20 cellular contexts compared by ENCODE assay signal in genomic region chr1:170536924-170537551, GRCh38. TPM values are rescaled to one million over a fixed set of nuclear protein-coding genes. Genes with fewer than 3 reads are reported as not detected.
DNase-seq lines count a peak whose midpoint lies in the region; ATAC-seq, FAIRE-seq and TF ChIP-seq lines count a peak whose summit lies in the region.
"Had no signal": no experiment of that assay in that cellular context is flagged by ENCODE, and none has a peak within 500 bp of the region (broad histone marks: within the 10 kb centered on the region; RNA-seq: fewer than 3 reads in every experiment).

No MANE protein-coding gene starts in this region.

- DNase-seq in Caki2 (ENCODE audit: low read depth) = peak; percentile 43
- peak; percentile 61 for DNase-seq in M059J (ENCODE audit: low read depth)
- peak in 1 of 2 donors; percentile 51 for DNase-seq in fibroblast of lung (ENCODE audit: low read depth in 2 of 2)
- no peak for DNase-seq in HepG2 (ENCODE audit: low spot score)
- DNase-seq in C1 segment of cervical spinal cord (lab: John Stamatoyannopoulos, UW) = no peak
- no peak for DNase-seq in NCI-H1105 treated with DMSO at 0.1 percent for 48 hours (lab: John Stamatoyannopoulos, UW)
- DNase-seq in WTC11 (ENCODE audit: low spot score) = no peak
- DNase-seq: activated CD4-positive, alpha-beta T cell treated with anti-CD3 and anti-CD28 coated beads, Interleukin-2, amount 10 ng/mL, durations not matched to agents 7 days and 5 days; effector memory CD8-positive, alpha-beta T cell; Karpas-422; natural killer cell; NCI-H146; NCI-H446; SIG-M5; T1000 had no signal

- H3K27ac ChIP-seq in fibroblast of lung (ENCODE audit: insufficient read depth, low read length) = peak overlapping the region; percentile 59
- H3K27ac ChIP-seq in HepG2 (ENCODE audit: extremely low read length, insufficient read depth, low read length) = no peak overlapping the region

- H3K27me3 ChIP-seq in fibroblast of lung (ENCODE audit: control insufficient read depth, insufficient read depth, low read length) = no peaks in the 10 kb centered on the region
- no peaks in the 10 kb centered on the region; a peak in 2 of 5 replicates for H3K27me3 ChIP-seq in HepG2 (ENCODE audit: control insufficient read depth in 1 of 2, insufficient read depth in 2 of 2, low read length in 2 of 2)

- no peaks in the 10 kb centered on the region for H3K27me3 Mint-ChIP-seq in WTC11 (ENCODE audit: low read depth)
- H3K27me3 Mint-ChIP-seq: activated CD4-positive, alpha-beta T cell treated with anti-CD3 and anti-CD28 coated beads, Interleukin-2, amount 10 ng/mL, durations not matched to agents 7 days and 5 days; activated naive CD4-positive, alpha-beta T cell treated with anti-CD3 and anti-CD28 coated beads, Interleukin-2, amount 50 U/mL, for 24 hours; central memory CD8-positive, alpha-beta T cell; effector memory CD8-positive, alpha-beta T cell had no signal

- H3K9ac ChIP-seq in fibroblast of lung (ENCODE audit: insufficient read depth, low read length) (no peak overlapping the region), HepG2 (ENCODE audit: insufficient read depth, low read depth, low read length) (no peak overlapping the region)

- no peaks in the 10 kb centered on the region for H3K9me3 Mint-ChIP-seq in WTC11
- H3K9me3 Mint-ChIP-seq: activated CD4-positive, alpha-beta T cell treated with anti-CD3 and anti-CD28 coated beads, Interleukin-2, amount 10 ng/mL, durations not matched to agents 7 days and 5 days; activated naive CD4-positive, alpha-beta T cell treated with anti-CD3 and anti-CD28 coated beads, Interleukin-2, amount 50 U/mL, for 24 hours; central memory CD8-positive, alpha-beta T cell; effector memory CD8-positive, alpha-beta T cell; natural killer cell had no signal

- no peak overlapping the region for H3K4me3 Mint-ChIP-seq in WTC11
- H3K4me3 Mint-ChIP-seq: activated CD4-positive, alpha-beta T cell treated with anti-CD3 and anti-CD28 coated beads, Interleukin-2, amount 10 ng/mL, durations not matched to agents 7 days and 5 days; activated naive CD4-positive, alpha-beta T cell treated with anti-CD3 and anti-CD28 coated beads, Interleukin-2, amount 50 U/mL, for 24 hours; central memory CD8-positive, alpha-beta T cell; effector memory CD8-positive, alpha-beta T cell; natural killer cell had no signal

- no peak for FAIRE-seq in HepG2 (lab: Jason Lieb, UNC)
- FAIRE-seq: H1 had no signal

- in situ Hi-C loops in Caki2 (cut with HindIII; ENCODE audit: low pct_unique_long_range_greater_than_20kb, low sequenced_read_pairs) = no loop called here
- in situ Hi-C loops in HepG2 (cut with HindIII; ENCODE audit: extremely low pct_ligation_motif_present, low pct_unique_long_range_greater_than_20kb) = no loop called here

- no peak for TF ChIP-seq CTCF in fibroblast of lung (conservative IDR thresholded peaks at IDR 0.05 in 1 of 2, IDR thresholded peaks at IDR 0.05 in 1 of 2; ENCODE audit: low read depth in 1 of 2, low read length in 2 of 2)
- TF ChIP-seq CTCF in HepG2 (CRISPR knock-in tag; IDR thresholded peaks at IDR 0.05) = no peak
- no peak for TF ChIP-seq CTCF in WTC11 (IDR thresholded peaks at IDR 0.05)

- ATAC-seq in HepG2 = no peak
- no peak for ATAC-seq in WTC11
- ATAC-seq in HG02870 (IDR thresholded peaks at IDR 0.05; ENCODE audit: unreplicated experiment) = no peak
- ATAC-seq: effector memory CD8-positive, alpha-beta T cell; natural killer cell had no signal

- H2AFZ ChIP-seq in fibroblast of lung (ENCODE audit: low read length) (no peak overlapping the region), HepG2 (ENCODE audit: low read length) (no peak overlapping the region)

- peaks cover 53% of the 10 kb centered on the region for H3K79me2 ChIP-seq in fibroblast of lung (ENCODE audit: control insufficient read depth, insufficient read depth, low read length)
- H3K79me2 ChIP-seq in HepG2 (ENCODE audit: insufficient read depth, low read length) = peaks cover 29% of the 10 kb centered on the region

- peaks cover 10% of the 10 kb centered on the region for H3K4me1 ChIP-seq in fibroblast of lung (ENCODE audit: control insufficient read depth, extremely low read depth, insufficient read depth, low read length)
- H3K4me1 ChIP-seq in HepG2 (ENCODE audit: insufficient read depth, low read length) = peaks cover 52% of the 10 kb centered on the region

- CTCF ChIA-PET in HepG2 (lab: Yijun Ruan, JAX; ENCODE audit: low intra/inter-chr PET ratio, low total read pairs) = no interaction called here
- CTCF ChIA-PET in WTC11 (lab: Charles Lee) = no interaction called here

- TF ChIP-seq EP300 in HepG2 (IDR thresholded peaks at IDR 0.05; ENCODE audit: low read depth in 2 of 2, low read length in 2 of 2) (no peak), HepG2 (CRISPR knock-in tag; IDR thresholded peaks at IDR 0.05; ENCODE audit: borderline replicate concordance) (no peak)

- WGBS in HepG2 (ENCODE audit: low lambda C conversion rate) = 100% methylated on average over 1 of the region's 1 CpG

- peaks cover 36% of the 10 kb centered on the region for H3K36me3 Mint-ChIP-seq in WTC11

- H3K4me1 Mint-ChIP-seq in WTC11 = no peaks in the 10 kb centered on the region

- H3K4me2 ChIP-seq in fibroblast of lung (ENCODE audit: extremely low read depth, insufficient read depth, low read length) (no peak overlapping the region), HepG2 (ENCODE audit: low read depth, low read length) (no peak overlapping the region)

- TF ChIP-seq RAD21 in HepG2 (CRISPR knock-in tag; IDR thresholded peaks at IDR 0.05) = no peak

- H3K36me3 ChIP-seq in fibroblast of lung (ENCODE audit: control insufficient read depth, insufficient read depth, low read length) = no peaks in the 10 kb centered on the region
- H3K36me3 ChIP-seq in HepG2 (replicated peaks in 1 of 2; ENCODE audit: control insufficient read depth in 1 of 2, insufficient read depth in 2 of 2, low read length in 2 of 2) = peaks cover 4 to 20% of the 10 kb centered on the region in 2 experiments; a peak in 3 of 5 replicates

- intact Hi-C loops in HepG2 (cut with micrococcal nuclease; ENCODE audit: unreplicated experiment) = no loop called here

- peak overlapping the region in 1 of 4 experiments; percentile 28 for H3K4me3 ChIP-seq in fibroblast of lung (replicated peaks in 1 of 4; ENCODE audit: control extremely low read depth in 1 of 4, insufficient read depth in 1 of 4, low read depth in 3 of 4, low read length in 4 of 4)
- H3K4me3 ChIP-seq in HepG2 (replicated peaks in 1 of 3; ENCODE audit: insufficient read depth in 1 of 3, low read depth in 2 of 3, low read length in 3 of 3) = no peak overlapping the region
- H3K4me3 ChIP-seq: lung had no signal

- no peak overlapping the region for H3K27ac Mint-ChIP-seq in WTC11
- H3K27ac Mint-ChIP-seq: activated CD4-positive, alpha-beta T cell treated with anti-CD3 and anti-CD28 coated beads, Interleukin-2, amount 10 ng/mL, durations not matched to agents 7 days and 5 days; activated naive CD4-positive, alpha-beta T cell treated with anti-CD3 and anti-CD28 coated beads, Interleukin-2, amount 50 U/mL, for 24 hours had no signal

- TF ChIP-seq POLR2A in HepG2 (IDR thresholded peaks at IDR 0.05; ENCODE audit: insufficient read depth in 1 of 2, low read depth in 2 of 2, low read length in 2 of 2) = no peak

- H4K20me1 ChIP-seq in fibroblast of lung (ENCODE audit: control insufficient read depth, extremely low read depth, insufficient read depth, low read length) = no peaks in the 10 kb centered on the region
- no peaks in the 10 kb centered on the region for H4K20me1 ChIP-seq in HepG2 (ENCODE audit: insufficient read depth, low read length)

- no TSS peak for BruUV-seq in HepG2 (replicated peaks; lab: Mats Ljungman, UMichigan)

- H3K9me3 ChIP-seq in fibroblast of lung (ENCODE audit: control insufficient read depth, insufficient read depth, low read depth, low read length) (no peaks in the 10 kb centered on the region), HepG2 (ENCODE audit: low read length) (no peaks in the 10 kb centered on the region)

- POLR2A ChIA-PET in HepG2 (lab: Yijun Ruan, JAX) (no interaction called here), WTC11 (lab: Charles Lee) (no interaction called here)

TF ChIP-seq in HepG2, 621 proteins besides CTCF, POLR2A, EP300 and RAD21 (continues in another document):
- TF ChIP-seq NFIB (CRISPR knock-in tag; IDR thresholded peaks at IDR 0.05; ENCODE audit: borderline replicate concordance) (no peak), KDM4B (CRISPR knock-in tag; IDR thresholded peaks at IDR 0.05) (no peak)

RNA-seq across cellular contexts. Expression of gene GORAB, which starts 5.1 kb away (rescaled TPM):
- 6.2 and 12.6 TPM in 2 replicates for total RNA-seq in Caki2 (2014; rRNA removed; shearing (Covaris generic); ENCODE audit: low replicate concordance)
- 12.7 and 13.8 TPM in 2 replicates for total RNA-seq in M059J (2014; rRNA removed; shearing (Covaris generic))
- total RNA-seq in fibroblast of lung (17.7 and 27.6 TPM in 2 replicates), HepG2 (2016; rRNA removed; fragmentation: Illumina TruSeq; extraction: Trizol) (7.3 and 9.2 TPM in 2 replicates), WTC11 (2021) (8.8 to 9.9 TPM (median 9.1 TPM) in 3 replicates)
- polyA plus RNA-seq in fibroblast of lung (13.8 and 17.7 TPM in 2 replicates), HepG2 (2011; rRNA removed) (5.8 and 6.6 TPM in 2 replicates)
- polyA plus RNA-seq in fibroblast of lung (2012) = 8.8 and 9.6 TPM in 2 replicates
- polyA minus RNA-seq in fibroblast of lung (ENCODE audit: low replicate concordance) = 0.75 TPM in 1 of 2 replicates, not detected in the other
- 4.4 and 4.6 TPM in 2 replicates for total RNA-seq in HepG2 (2016; cell fraction: cytosol; rRNA removed; fragmentation: Illumina TruSeq; extraction: Trizol; ENCODE audit: low read depth)
- total RNA-seq in HepG2 (2016; cell fraction: insoluble cytoplasmic fraction; rRNA removed; fragmentation: Illumina TruSeq; extraction: Trizol) = 8.4 and 10.2 TPM in 2 replicates
- 3.8 and 4.4 TPM in 2 replicates for total RNA-seq in HepG2 (2016; cell fraction: membrane; rRNA removed; fragmentation: Illumina TruSeq; extraction: Trizol)
- 10.7 and 11.2 TPM in 2 replicates for total RNA-seq in HepG2 (2016; cell fraction: nucleus; rRNA removed; fragmentation: Illumina TruSeq; extraction: Trizol)
- polyA plus RNA-seq in HepG2 (2011; cell fraction: cytosol; rRNA removed) = 1.4 and 2.3 TPM in 2 replicates
- 8.0 and 11.0 TPM in 2 replicates for polyA plus RNA-seq in HepG2 (2011; cell fraction: nucleus; rRNA removed)
- polyA plus RNA-seq in HepG2 (2012) = 2.7 and 4.6 TPM in 2 replicates
- 0.62 and 0.84 TPM in 2 replicates for polyA plus RNA-seq in HepG2 (2016; cell fraction: cytosol; fragmentation: Illumina TruSeq; extraction: Trizol; ENCODE audit: low read depth)
- polyA plus RNA-seq in HepG2 (2016; cell fraction: insoluble cytoplasmic fraction; fragmentation: Illumina TruSeq; extraction: Trizol; ENCODE audit: low read depth) = 6.8 and 6.9 TPM in 2 replicates
- polyA plus RNA-seq in HepG2 (2016; cell fraction: membrane; fragmentation: Illumina TruSeq; extraction: Trizol; ENCODE audit: low read depth) = 1.3 and 1.5 TPM in 2 replicates
- polyA plus RNA-seq in HepG2 (2016; cell fraction: nucleus; fragmentation: Illumina TruSeq; extraction: Trizol; ENCODE audit: insufficient read depth, low read depth) = 18.2 and 22.9 TPM in 2 replicates
- polyA minus RNA-seq in HepG2 (2011; rRNA and poly(A)+ RNA removed; ENCODE audit: low replicate concordance) = 5.8 and 12.3 TPM in 2 replicates
- 2.9 and 4.6 TPM in 2 replicates for polyA minus RNA-seq in HepG2 (2011; cell fraction: cytosol; rRNA and poly(A)+ RNA removed)
- polyA minus RNA-seq in HepG2 (2011; cell fraction: nucleus; rRNA and poly(A)+ RNA removed) = 20.3 and 23.2 TPM in 2 replicates

Comparison
In these comparisons a context has a peak if more than half of its experiments do, and no peak if none do; other contexts are left out.
1. DNase-seq: peak in Caki2 (single experiment) and M059J (single experiment); none in HepG2 (single experiment), C1 segment of cervical spinal cord (0 of 14), NCI-H1105 treated with DMSO at 0.1 percent for 48 hours (single experiment) and WTC11 (single experiment).